13 cellular contexts compared by ENCODE assay signal in genomic region chr18:44229693-44230108, GRCh38.
DNase-seq lines count a peak whose midpoint lies in the region; ATAC-seq, FAIRE-seq and TF ChIP-seq lines count a peak whose summit lies in the region.
"Had no signal": no experiment of that assay in that cellular context is flagged by ENCODE, and none has a peak within 500 bp of the region (broad histone marks: within the 10 kb centered on the region; RNA-seq: fewer than 3 reads in every experiment).

No MANE protein-coding gene starts in this region.

- in situ Hi-C loops in HepG2 (cut with HindIII; ENCODE audit: extremely low pct_ligation_motif_present, low pct_unique_long_range_greater_than_20kb), result no loop called here

- TF ChIP-seq CTCF in right lobe of liver (IDR thresholded peaks at IDR 0.05) (no peak), HepG2 (CRISPR knock-in tag; IDR thresholded peaks at IDR 0.05) (no peak), osteoblast (IDR thresholded peaks at IDR 0.05; ENCODE audit: extremely low read depth, low read depth, low read length) (no peak)

- no peak for TF ChIP-seq RAD21 in HepG2 (CRISPR knock-in tag; IDR thresholded peaks at IDR 0.05)

- intact Hi-C loops in right lobe of liver (cut with DNase I) (no loop called here), HepG2 (cut with micrococcal nuclease; ENCODE audit: unreplicated experiment) (no loop called here)
- intact Hi-C loops in activated CD4-positive, alpha-beta memory T cell treated with anti-CD3 and anti-CD28 coated beads for 36 hours (cut with micrococcal nuclease), result no loop called here

- H3K4me1 ChIP-seq in right lobe of liver (no peaks in the 10 kb centered on the region), HepG2 (ENCODE audit: insufficient read depth, low read length) (no peaks in the 10 kb centered on the region), osteoblast (ENCODE audit: insufficient read depth, low read length) (no peaks in the 10 kb centered on the region)
- H3K4me1 ChIP-seq: HAP-1 had no signal

- no peaks in the 10 kb centered on the region for H3K4me1 Mint-ChIP-seq in activated CD4-positive, alpha-beta memory T cell treated with anti-CD3 and anti-CD28 coated beads for 36 hours (ENCODE audit: low read depth)
- H3K4me1 Mint-ChIP-seq: activated CD4-positive, alpha-beta memory T cell treated with anti-CD3 and anti-CD28 coated beads, Interleukin-2, amount 10 ng/mL, durations not matched to agents 7 days and 5 days; IgD-negative memory B cell had no signal

- 54% methylated on average over 3 of the region's 3 CpGs for WGBS in right lobe of liver (ENCODE audit: insufficient coverage, low coverage, low lambda C conversion rate, missing lambda C conversion rate)
- WGBS in HepG2 (ENCODE audit: low lambda C conversion rate), result 3% methylated on average over 3 of the region's 3 CpGs

- no peak for FAIRE-seq in HepG2 (lab: Jason Lieb, UNC)

- H3K4me2 ChIP-seq in HepG2 (ENCODE audit: low read depth, low read length) (no peak overlapping the region), osteoblast (ENCODE audit: insufficient read depth, low read length) (no peak overlapping the region)

- DNase-seq in right lobe of liver (peak in 2 of 3 donors; percentile 14 to 46), HepG2 (ENCODE audit: low spot score) (no peak), fibroblast of peridontal ligament (ENCODE audit: extremely low read depth) (peak; percentile 83), myocyte (ENCODE audit: low read depth) (peak; percentile 63), DMS79 (lab: John Stamatoyannopoulos, UW) (no peak), osteoblast (ENCODE audit: insufficient read length, low spot score, missing footprints) (no peak), T-helper 9 cell (no peak)
- no peak for DNase-seq in activated CD4-positive, alpha-beta memory T cell treated with anti-CD3 and anti-CD28 coated beads for 36 hours
- DNase-seq: activated CD4-positive, alpha-beta memory T cell treated with anti-CD3 and anti-CD28 coated beads, Interleukin-2, amount 10 ng/mL, durations not matched to agents 7 days and 5 days; dermis blood vessel endothelial cell had no signal

- H3K27ac Mint-ChIP-seq in activated CD4-positive, alpha-beta memory T cell treated with anti-CD3 and anti-CD28 coated beads for 36 hours, result no peak overlapping the region
- H3K27ac Mint-ChIP-seq: activated CD4-positive, alpha-beta memory T cell treated with anti-CD3 and anti-CD28 coated beads, Interleukin-2, amount 10 ng/mL, durations not matched to agents 7 days and 5 days; IgD-negative memory B cell had no signal

- H4K20me1 ChIP-seq in HepG2 (ENCODE audit: insufficient read depth, low read length) (no peaks in the 10 kb centered on the region), osteoblast (ENCODE audit: insufficient read depth, low read length) (no peaks in the 10 kb centered on the region)

- ATAC-seq in right lobe of liver (peak in 1 of 4 donors; percentile 27), HepG2 (no peak)

- no peaks in the 10 kb centered on the region for H3K36me3 ChIP-seq in right lobe of liver
- no peaks in the 10 kb centered on the region for H3K36me3 ChIP-seq in HepG2 (replicated peaks in 1 of 2; ENCODE audit: control insufficient read depth in 1 of 2, insufficient read depth in 2 of 2, low read length in 2 of 2)
- no peaks in the 10 kb centered on the region for H3K36me3 ChIP-seq in osteoblast (ENCODE audit: insufficient read depth, low read length)
- H3K36me3 ChIP-seq: HAP-1 had no signal

- H3K4me3 ChIP-seq in right lobe of liver, result no peak overlapping the region
- no peak overlapping the region for H3K4me3 ChIP-seq in HepG2 (replicated peaks in 1 of 3; ENCODE audit: insufficient read depth in 1 of 3, low read depth in 2 of 3, low read length in 3 of 3)
- H3K4me3 ChIP-seq in osteoblast (ENCODE audit: insufficient read depth, low read length), result no peak overlapping the region
- H3K4me3 ChIP-seq: HAP-1 had no signal

- H2AFZ ChIP-seq in HepG2 (ENCODE audit: low read length) (no peak overlapping the region), osteoblast (ENCODE audit: low read length) (no peak overlapping the region)

- H3K9me3 ChIP-seq in right lobe of liver (no peaks in the 10 kb centered on the region), HepG2 (ENCODE audit: low read length) (peaks cover 63% of the 10 kb centered on the region), osteoblast (ENCODE audit: low read depth, low read length) (no peaks in the 10 kb centered on the region)
- H3K9me3 ChIP-seq: HAP-1 had no signal

- no peak overlapping the region for H3K4me3 Mint-ChIP-seq in activated CD4-positive, alpha-beta memory T cell treated with anti-CD3 and anti-CD28 coated beads for 36 hours
- H3K4me3 Mint-ChIP-seq: activated CD4-positive, alpha-beta memory T cell treated with anti-CD3 and anti-CD28 coated beads, Interleukin-2, amount 10 ng/mL, durations not matched to agents 7 days and 5 days; IgD-negative memory B cell had no signal

- no TSS peak for BruUV-seq in HepG2 (replicated peaks; lab: Mats Ljungman, UMichigan)

- TF ChIP-seq EP300 in HepG2 (IDR thresholded peaks at IDR 0.05; ENCODE audit: low read depth in 2 of 2, low read length in 2 of 2) (no peak), HepG2 (CRISPR knock-in tag; IDR thresholded peaks at IDR 0.05; ENCODE audit: borderline replicate concordance) (no peak)

- H3K79me2 ChIP-seq in HepG2 (ENCODE audit: insufficient read depth, low read length), result no peaks in the 10 kb centered on the region
- H3K79me2 ChIP-seq in osteoblast (ENCODE audit: insufficient read depth, low read length), result no peaks in the 10 kb centered on the region

- H3K9ac ChIP-seq in HepG2 (ENCODE audit: insufficient read depth, low read depth, low read length), result no peak overlapping the region

- CTCF ChIA-PET in HepG2 (lab: Yijun Ruan, JAX; ENCODE audit: low intra/inter-chr PET ratio, low total read pairs), result no interaction called here
- CTCF ChIA-PET in activated CD4-positive, alpha-beta memory T cell treated with anti-CD3 and anti-CD28 coated beads for 36 hours (lab: Charles Lee), result no interaction called here

- H3K9me3 Mint-ChIP-seq in activated CD4-positive, alpha-beta memory T cell treated with anti-CD3 and anti-CD28 coated beads for 36 hours, result peaks cover 6% of the 10 kb centered on the region
- H3K9me3 Mint-ChIP-seq: activated CD4-positive, alpha-beta memory T cell treated with anti-CD3 and anti-CD28 coated beads, Interleukin-2, amount 10 ng/mL, durations not matched to agents 7 days and 5 days; IgD-negative memory B cell had no signal

- POLR2A ChIA-PET in HepG2 (lab: Yijun Ruan, JAX), result no interaction called here
- POLR2A ChIA-PET in activated CD4-positive, alpha-beta memory T cell treated with anti-CD3 and anti-CD28 coated beads for 36 hours (lab: Charles Lee), result no interaction called here

- H3K36me3 Mint-ChIP-seq in activated CD4-positive, alpha-beta memory T cell treated with anti-CD3 and anti-CD28 coated beads for 36 hours, result no peaks in the 10 kb centered on the region

- H3K27me3 Mint-ChIP-seq in activated CD4-positive, alpha-beta memory T cell treated with anti-CD3 and anti-CD28 coated beads for 36 hours, result no peaks in the 10 kb centered on the region
- H3K27me3 Mint-ChIP-seq: activated CD4-positive, alpha-beta memory T cell treated with anti-CD3 and anti-CD28 coated beads, Interleukin-2, amount 10 ng/mL, durations not matched to agents 7 days and 5 days had no signal

- H3K27ac ChIP-seq in right lobe of liver (no peak overlapping the region), HepG2 (ENCODE audit: extremely low read length, insufficient read depth, low read length) (no peak overlapping the region), osteoblast (ENCODE audit: low read depth, low read length) (no peak overlapping the region)
- H3K27ac ChIP-seq: RWPE1 had no signal

- TF ChIP-seq POLR2A in right lobe of liver (IDR thresholded peaks at IDR 0.05) (no peak), HepG2 (IDR thresholded peaks at IDR 0.05; ENCODE audit: insufficient read depth in 1 of 2, low read depth in 2 of 2, low read length in 2 of 2) (no peak)

- H3K27me3 ChIP-seq in right lobe of liver (no peaks in the 10 kb centered on the region), HepG2 (ENCODE audit: control insufficient read depth in 1 of 2, insufficient read depth in 2 of 2, low read length in 2 of 2) (no peaks in the 10 kb centered on the region), osteoblast (ENCODE audit: insufficient read depth, low read length) (no peaks in the 10 kb centered on the region)

TF ChIP-seq in HepG2, 621 proteins besides CTCF, POLR2A, EP300 and RAD21 (continues in another document):
- TF ChIP-seq GLI4 (CRISPR knock-in tag; IDR thresholded peaks at IDR 0.05; ENCODE audit: borderline replicate concordance), result no peak
- no peak for TF ChIP-seq REPIN1 (CRISPR knock-in tag; IDR thresholded peaks at IDR 0.05; ENCODE audit: borderline replicate concordance, low read depth)
- no peak for TF ChIP-seq GPN1 (CRISPR knock-in tag; IDR thresholded peaks at IDR 0.05; ENCODE audit: borderline replicate concordance)
- TF ChIP-seq ETV6 (CRISPR knock-in tag; conservative IDR thresholded peaks at IDR 0.05), result no peak
- no peak for TF ChIP-seq ZNF660 (CRISPR knock-in tag; IDR thresholded peaks at IDR 0.05; ENCODE audit: borderline replicate concordance, low read depth)
- no peak for TF ChIP-seq PCBP2 (optimal IDR thresholded peaks at IDR 0.05; ENCODE audit: low read depth, low read length, poor library complexity, severe bottlenecking)
- no peak for TF ChIP-seq TBP (CRISPR knock-in tag; IDR thresholded peaks at IDR 0.05)
- TF ChIP-seq GATAD1 (CRISPR knock-in tag; IDR thresholded peaks at IDR 0.05), result no peak
- TF ChIP-seq ZNF747 (CRISPR knock-in tag; IDR thresholded peaks at IDR 0.05; ENCODE audit: borderline replicate concordance), result no peak
- TF ChIP-seq DNMT1 (CRISPR knock-in tag; IDR thresholded peaks at IDR 0.05), result no peak
- TF ChIP-seq TSC22D2 (CRISPR knock-in tag; IDR thresholded peaks at IDR 0.05; ENCODE audit: borderline replicate concordance), result no peak
- TF ChIP-seq SSRP1 (CRISPR knock-in tag; IDR thresholded peaks at IDR 0.05), result no peak
- no peak for TF ChIP-seq ZNF282 (IDR thresholded peaks at IDR 0.05; ENCODE audit: partially characterized antibody)
- TF ChIP-seq HMGXB4 (CRISPR knock-in tag; IDR thresholded peaks at IDR 0.05; ENCODE audit: borderline replicate concordance in 1 of 2, low read depth in 1 of 2), result no peak

Comparison
In these comparisons a context has a peak if more than half of its experiments do, and no peak if none do; other contexts are left out.
1. DNase-seq: peak in right lobe of liver (2 of 3), fibroblast of peridontal ligament (single experiment) and myocyte (single experiment); none in HepG2 (single experiment), DMS79 (single experiment), osteoblast (single experiment), activated CD4-positive, alpha-beta memory T cell treated with anti-CD3 and anti-CD28 coated beads for 36 hours (single experiment) and T-helper 9 cell (single experiment).